10 cellular contexts compared by ENCODE assay signal in the genomic region with DNA sequence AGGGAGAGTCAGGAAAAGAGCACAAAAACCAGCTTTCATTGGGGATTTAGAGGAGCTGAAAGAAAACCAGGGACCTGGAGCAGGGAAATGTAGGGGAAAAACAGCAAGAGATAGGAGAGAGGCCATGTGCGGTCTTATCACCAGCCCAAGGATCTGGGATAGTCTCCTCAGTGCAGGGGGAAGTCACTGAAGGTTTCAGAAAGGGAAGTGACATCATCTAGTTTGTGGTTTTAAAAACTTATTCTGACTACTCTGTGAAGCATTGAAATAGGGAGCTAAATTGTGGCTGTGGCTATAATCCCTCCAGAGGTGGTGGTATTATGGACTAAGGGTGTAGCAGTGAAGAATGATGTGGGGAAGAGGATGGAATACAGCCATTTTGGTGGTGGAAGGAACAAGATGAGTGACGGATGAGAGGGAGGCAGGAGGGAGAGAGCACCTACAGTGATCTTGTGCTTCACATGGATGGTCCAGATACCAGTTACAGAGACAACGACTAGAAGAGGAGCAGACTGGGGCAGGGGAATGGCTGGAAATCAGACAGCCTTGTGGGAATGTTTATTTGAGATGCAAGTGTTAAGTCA.
A peak's percentile ranks its signal among the peaks of the same experiment; 100 is the strongest.
DNase-seq lines count a peak whose midpoint lies in the region; ATAC-seq and TF ChIP-seq lines count a peak whose summit lies in the region.
"Had no signal": no experiment of that assay in that cellular context is flagged by ENCODE, and none has a peak within 500 bp of the region (broad histone marks: within the 10 kb centered on the region; RNA-seq: fewer than 3 reads in every experiment).

No MANE protein-coding gene starts in this region.

- peak overlapping the region; percentile 48 for H3K4me2 ChIP-seq in OCI-LY3 (ENCODE audit: low read length)

- no peaks in the 10 kb centered on the region for H3K36me3 ChIP-seq in OCI-LY3 (replicated peaks; ENCODE audit: low read depth, low read length)
- no peaks in the 10 kb centered on the region for H3K36me3 ChIP-seq in prostate gland

- no peaks in the 10 kb centered on the region for H4K20me1 ChIP-seq in OCI-LY3 (ENCODE audit: insufficient read depth, low read length)

- no peaks in the 10 kb centered on the region for H3K27me3 Mint-ChIP-seq in dendritic cell treated with granulocyte-macrophage colony-stimulating factor and Interleukin-4, amounts not matched to agents 40 ng/mL and 50 ng/mL, for 4 days

- H3K36me3 Mint-ChIP-seq in dendritic cell treated with granulocyte-macrophage colony-stimulating factor and Interleukin-4, amounts not matched to agents 40 ng/mL and 50 ng/mL, for 4 days (ENCODE audit: low read depth): peaks cover 13% of the 10 kb centered on the region

- H3K9me3 ChIP-seq in OCI-LY3 (ENCODE audit: insufficient read depth, low read length) (no peaks in the 10 kb centered on the region), prostate gland (no peaks in the 10 kb centered on the region)

- peak; percentile 17 for DNase-seq in AG08395 (ENCODE audit: low spot score)
- no peak for DNase-seq in prostate gland (ENCODE audit: low spot score)
- no peak for DNase-seq in NK-92 (lab: John Stamatoyannopoulos, UW; ENCODE audit: unreplicated experiment)
- DNase-seq in NCI-H1092 (lab: John Stamatoyannopoulos, UW): no peak
- DNase-seq in NCI-H774 (lab: John Stamatoyannopoulos, UW): no peak
- DNase-seq: Karpas-422; stimulated activated CD4-positive, alpha-beta T cell treated with anti-CD3 and anti-CD28 coated beads, Interleukin-12 subunit alpha, Interleukin-12 subunit beta, amount 100 ng/mL, for 4 hours had no signal

- peak overlapping the region; percentile 27; the same call in 1 of the 2 replicates for H3K4me3 ChIP-seq in OCI-LY3 (ENCODE audit: low read length)
- H3K4me3 ChIP-seq in prostate gland: no peak overlapping the region

- H3K4me1 ChIP-seq in OCI-LY3 (ENCODE audit: low read length): peaks cover 28% of the 10 kb centered on the region
- peaks cover 13% of the 10 kb centered on the region for H3K4me1 ChIP-seq in prostate gland (replicated peaks)

- peak overlapping the region; percentile 58 for H2AFZ ChIP-seq in OCI-LY3 (ENCODE audit: low read depth, low read length)

- peak overlapping the region; percentile 70 for H3K27ac Mint-ChIP-seq in dendritic cell treated with granulocyte-macrophage colony-stimulating factor and Interleukin-4, amounts not matched to agents 40 ng/mL and 50 ng/mL, for 4 days

- H3K27ac ChIP-seq in OCI-LY3 (ENCODE audit: low read length) (peak overlapping the region; percentile 12; the same call in 1 of the 2 replicates), prostate gland (no peak overlapping the region)

- peak; percentile 47 for ATAC-seq in GM18873 (IDR thresholded peaks at IDR 0.05; ENCODE audit: low FRiP score, unreplicated experiment)

- WGBS in prostate gland: 62% methylated on average over 3 of the region's 3 CpGs

- H3K27me3 ChIP-seq in OCI-LY3 (ENCODE audit: low read depth, low read length) (no peaks in the 10 kb centered on the region), prostate gland (replicated peaks; ENCODE audit: insufficient read depth) (no peaks in the 10 kb centered on the region)

- no peak for TF ChIP-seq POLR2A in prostate gland (IDR thresholded peaks at IDR 0.05)

- peaks cover 25% of the 10 kb centered on the region for H3K4me1 Mint-ChIP-seq in dendritic cell treated with granulocyte-macrophage colony-stimulating factor and Interleukin-4, amounts not matched to agents 40 ng/mL and 50 ng/mL, for 4 days (ENCODE audit: low read depth)

- peak overlapping the region; percentile 23 for H3K4me3 Mint-ChIP-seq in dendritic cell treated with granulocyte-macrophage colony-stimulating factor and Interleukin-4, amounts not matched to agents 40 ng/mL and 50 ng/mL, for 4 days

- H3K79me2 ChIP-seq in OCI-LY3 (ENCODE audit: low read length): no peaks in the 10 kb centered on the region

- TF ChIP-seq CTCF in OCI-LY3 (IDR thresholded peaks at IDR 0.05; ENCODE audit: low read depth, low read length) (no peak), prostate gland (IDR thresholded peaks at IDR 0.05) (no peak)

- peak overlapping the region; percentile 28; the same call in 1 of the 2 replicates for H3K9ac ChIP-seq in OCI-LY3 (ENCODE audit: low read length)

- intact Hi-C loops in dendritic cell treated with granulocyte-macrophage colony-stimulating factor and Interleukin-4, amounts not matched to agents 40 ng/mL and 50 ng/mL, for 4 days (cut with micrococcal nuclease): no loop called here
- intact Hi-C loops in prostate gland (cut with DNase I): no loop called here

- H3K9me3 Mint-ChIP-seq in dendritic cell treated with granulocyte-macrophage colony-stimulating factor and Interleukin-4, amounts not matched to agents 40 ng/mL and 50 ng/mL, for 4 days: no peaks in the 10 kb centered on the region
